Comparison of ENCODE assay signal across 1 cellular context in the genomic region with DNA sequence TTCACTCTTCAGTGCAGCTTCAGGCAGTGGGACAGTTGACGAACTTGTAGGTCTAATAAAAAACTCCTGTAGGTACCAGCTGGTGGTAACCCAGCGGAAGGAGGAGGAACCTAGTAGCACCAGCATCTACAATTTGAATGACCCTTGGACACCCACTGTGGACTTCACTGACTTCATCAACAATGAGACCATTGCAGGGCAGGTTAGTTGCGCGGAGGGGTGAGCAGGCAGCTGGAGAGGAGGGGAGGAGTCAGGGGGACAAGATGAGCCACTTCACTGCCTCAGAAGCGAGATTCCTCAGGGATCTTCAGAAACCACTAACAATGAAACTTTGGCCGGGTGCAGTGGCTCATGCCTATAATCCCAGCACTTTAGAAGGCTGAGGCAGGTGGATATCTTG.
TF ChIP-seq lines count a peak whose summit lies in the region.

No MANE protein-coding gene starts in this region.

TF ChIP-seq in HepG2, 621 proteins besides CTCF, POLR2A, EP300 and RAD21:
- peak; percentile 64; the same call in 1 of the 2 replicates for TF ChIP-seq ZBTB38 (CRISPR knock-in tag; IDR thresholded peaks at IDR 0.05)
- no peak for TF ChIP-seq ZNF136 (CRISPR knock-in tag; IDR thresholded peaks at IDR 0.05; ENCODE audit: low read depth)
- peak; percentile 46 for TF ChIP-seq HNF4A (CRISPR knock-in tag; IDR thresholded peaks at IDR 0.05)
- TF ChIP-seq, protein P1, sequence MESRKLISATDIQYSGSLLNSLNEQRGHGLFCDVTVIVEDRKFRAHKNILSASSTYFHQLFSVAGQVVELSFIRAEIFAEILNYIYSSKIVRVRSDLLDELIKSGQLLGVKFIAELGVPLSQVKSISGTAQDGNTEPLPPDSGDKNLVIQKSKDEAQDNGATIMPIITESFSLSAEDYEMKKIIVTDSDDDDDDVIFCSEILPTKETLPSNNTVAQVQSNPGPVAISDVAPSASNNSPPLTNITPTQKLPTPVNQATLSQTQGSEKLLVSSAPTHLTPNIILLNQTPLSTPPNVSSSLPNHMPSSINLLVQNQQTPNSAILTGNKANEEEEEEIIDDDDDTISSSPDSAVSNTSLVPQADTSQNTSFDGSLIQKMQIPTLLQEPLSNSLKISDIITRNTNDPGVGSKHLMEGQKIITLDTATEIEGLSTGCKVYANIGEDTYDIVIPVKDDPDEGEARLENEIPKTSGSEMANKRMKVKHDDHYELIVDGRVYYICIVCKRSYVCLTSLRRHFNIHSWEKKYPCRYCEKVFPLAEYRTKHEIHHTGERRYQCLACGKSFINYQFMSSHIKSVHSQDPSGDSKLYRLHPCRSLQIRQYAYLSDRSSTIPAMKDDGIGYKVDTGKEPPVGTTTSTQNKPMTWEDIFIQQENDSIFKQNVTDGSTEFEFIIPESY (CRISPR knock-in tag; IDR thresholded peaks at IDR 0.05) = peak; percentile 25; the same call in 1 of the 2 replicates
- TF ChIP-seq ARID5B (CRISPR knock-in tag; IDR thresholded peaks at IDR 0.05) = 0 out of 2 replicates have a peak, but pooled peaks have one; percentile 31
- 0 out of 2 replicates have a peak, but pooled peaks have one; percentile 21 for TF ChIP-seq SALL1 (CRISPR knock-in tag; IDR thresholded peaks at IDR 0.05)
- TF ChIP-seq IKZF4 (CRISPR knock-in tag; IDR thresholded peaks at IDR 0.05; ENCODE audit: borderline replicate concordance, low read depth, not compliant biosample characterization) = no peak
- no peak for TF ChIP-seq SOX5 (CRISPR knock-in tag; IDR thresholded peaks at IDR 0.05; ENCODE audit: borderline replicate concordance)
- TF ChIP-seq ERF (CRISPR knock-in tag; IDR thresholded peaks at IDR 0.05) = 0 out of 2 replicates have a peak, but pooled peaks have one; percentile 15
- 0 out of 2 replicates have a peak, but pooled peaks have one; percentile 20 for TF ChIP-seq RARA (CRISPR knock-in tag; IDR thresholded peaks at IDR 0.05)
- no peak for TF ChIP-seq ZNF30 (CRISPR knock-in tag; IDR thresholded peaks at IDR 0.05)
- TF ChIP-seq, protein P2, sequence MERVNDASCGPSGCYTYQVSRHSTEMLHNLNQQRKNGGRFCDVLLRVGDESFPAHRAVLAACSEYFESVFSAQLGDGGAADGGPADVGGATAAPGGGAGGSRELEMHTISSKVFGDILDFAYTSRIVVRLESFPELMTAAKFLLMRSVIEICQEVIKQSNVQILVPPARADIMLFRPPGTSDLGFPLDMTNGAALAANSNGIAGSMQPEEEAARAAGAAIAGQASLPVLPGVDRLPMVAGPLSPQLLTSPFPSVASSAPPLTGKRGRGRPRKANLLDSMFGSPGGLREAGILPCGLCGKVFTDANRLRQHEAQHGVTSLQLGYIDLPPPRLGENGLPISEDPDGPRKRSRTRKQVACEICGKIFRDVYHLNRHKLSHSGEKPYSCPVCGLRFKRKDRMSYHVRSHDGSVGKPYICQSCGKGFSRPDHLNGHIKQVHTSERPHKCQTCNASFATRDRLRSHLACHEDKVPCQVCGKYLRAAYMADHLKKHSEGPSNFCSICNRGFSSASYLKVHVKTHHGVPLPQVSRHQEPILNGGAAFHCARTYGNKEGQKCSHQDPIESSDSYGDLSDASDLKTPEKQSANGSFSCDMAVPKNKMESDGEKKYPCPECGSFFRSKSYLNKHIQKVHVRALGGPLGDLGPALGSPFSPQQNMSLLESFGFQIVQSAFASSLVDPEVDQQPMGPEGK (CRISPR knock-in tag; IDR thresholded peaks at IDR 0.05) = 0 out of 2 replicates have a peak, but pooled peaks have one; percentile 35
- TF ChIP-seq ZNF484 (CRISPR knock-in tag; IDR thresholded peaks at IDR 0.05; ENCODE audit: borderline replicate concordance, low read depth) = no peak
- TF ChIP-seq MTA1 (CRISPR knock-in tag; IDR thresholded peaks at IDR 0.05; ENCODE audit: borderline replicate concordance) = no peak
- TF ChIP-seq ZKSCAN1 (IDR thresholded peaks at IDR 0.05; ENCODE audit: low read length) = no peak
- TF ChIP-seq ETV5 (CRISPR knock-in tag; IDR thresholded peaks at IDR 0.05; ENCODE audit: borderline replicate concordance) = peak; percentile 19; the same call in 1 of the 2 replicates
- TF ChIP-seq SOX13 (IDR thresholded peaks at IDR 0.05) = no peak
- TF ChIP-seq SOX13 (CRISPR knock-in tag; conservative IDR thresholded peaks at IDR 0.05 in 1 of 2, IDR thresholded peaks at IDR 0.05 in 1 of 2) = 0 out of 4 replicates have a peak, but pooled peaks of 1 of the 2 experiments have one; percentile 12
- 0 out of 2 replicates have a peak, but pooled peaks have one; percentile 31 for TF ChIP-seq ZBTB7B (CRISPR knock-in tag; IDR thresholded peaks at IDR 0.05)
- 0 out of 2 replicates have a peak, but pooled peaks have one; percentile 15 for TF ChIP-seq PAXIP1 (CRISPR knock-in tag; conservative IDR thresholded peaks at IDR 0.05)
- 0 out of 2 replicates have a peak, but pooled peaks have one; percentile 33 for TF ChIP-seq GATAD2A (CRISPR knock-in tag; IDR thresholded peaks at IDR 0.05)
- TF ChIP-seq ISL2 (CRISPR knock-in tag; IDR thresholded peaks at IDR 0.05) = no peak
- no peak for TF ChIP-seq FOSL2 (CRISPR knock-in tag; IDR thresholded peaks at IDR 0.05)
- TF ChIP-seq, protein P3, sequence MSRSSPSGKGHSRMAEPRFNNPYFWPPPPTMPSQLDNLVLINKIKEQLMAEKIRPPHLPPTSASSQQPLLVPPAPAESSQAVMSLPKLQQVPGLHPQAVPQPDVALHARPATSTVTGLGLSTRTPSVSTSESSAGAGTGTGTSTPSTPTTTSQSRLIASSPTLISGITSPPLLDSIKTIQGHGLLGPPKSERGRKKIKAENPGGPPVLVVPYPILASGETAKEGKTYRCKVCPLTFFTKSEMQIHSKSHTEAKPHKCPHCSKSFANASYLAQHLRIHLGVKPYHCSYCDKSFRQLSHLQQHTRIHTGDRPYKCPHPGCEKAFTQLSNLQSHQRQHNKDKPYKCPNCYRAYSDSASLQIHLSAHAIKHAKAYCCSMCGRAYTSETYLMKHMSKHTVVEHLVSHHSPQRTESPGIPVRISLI (CRISPR knock-in tag; IDR thresholded peaks at IDR 0.05; ENCODE audit: borderline replicate concordance) = 0 out of 2 replicates have a peak, but pooled peaks have one; percentile 17
- TF ChIP-seq HNF4G (IDR thresholded peaks at IDR 0.05; ENCODE audit: borderline replicate concordance, low read depth, low read length) = peak; percentile 56
- no peak for TF ChIP-seq HNF4G (CRISPR knock-in tag; IDR thresholded peaks at IDR 0.05; ENCODE audit: borderline replicate concordance, low read depth)
- TF ChIP-seq MAFF (IDR thresholded peaks at IDR 0.05; ENCODE audit: low read depth, low read length) = no peak
- TF ChIP-seq RXRB (CRISPR knock-in tag; IDR thresholded peaks at IDR 0.05; ENCODE audit: borderline replicate concordance) = 0 out of 2 replicates have a peak, but pooled peaks have one; percentile 10
- TF ChIP-seq XRCC5 (optimal IDR thresholded peaks at IDR 0.05; ENCODE audit: low read length) = peak; percentile 71
- TF ChIP-seq, protein P4, sequence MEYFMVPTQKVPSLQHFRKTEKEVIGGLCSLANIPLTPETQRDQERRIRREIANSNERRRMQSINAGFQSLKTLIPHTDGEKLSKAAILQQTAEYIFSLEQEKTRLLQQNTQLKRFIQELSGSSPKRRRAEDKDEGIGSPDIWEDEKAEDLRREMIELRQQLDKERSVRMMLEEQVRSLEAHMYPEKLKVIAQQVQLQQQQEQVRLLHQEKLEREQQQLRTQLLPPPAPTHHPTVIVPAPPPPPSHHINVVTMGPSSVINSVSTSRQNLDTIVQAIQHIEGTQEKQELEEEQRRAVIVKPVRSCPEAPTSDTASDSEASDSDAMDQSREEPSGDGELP (IDR thresholded peaks at IDR 0.05; ENCODE audit: borderline replicate concordance, low read depth) = peak; percentile 36; the same call in 1 of the 2 replicates
- peak; percentile 68; the same call in 1 of the 2 replicates for TF ChIP-seq ZSCAN25 (CRISPR knock-in tag; IDR thresholded peaks at IDR 0.05)
TF ChIP-seq in HepG2: peak in this region for 19.
